ENCODE assay signal across 8 cellular contexts in genomic region chr11:110077866-110078325, GRCh38. TPM values are rescaled to one million over a fixed set of nuclear protein-coding genes. Genes with fewer than 3 reads are reported as not detected.
DNase-seq lines count a peak whose midpoint lies in the region; ATAC-seq, FAIRE-seq and TF ChIP-seq lines count a peak whose summit lies in the region.

No MANE protein-coding gene starts in this region.

- H3K4me3 ChIP-seq in HUES6 (ENCODE audit: low read depth, low read length) (no peak overlapping the region), left lung (no peak overlapping the region), ascending aorta (no peak overlapping the region)

- TF ChIP-seq CTCF in left lung (IDR thresholded peaks at IDR 0.05): no peak
- TF ChIP-seq CTCF in ascending aorta (IDR thresholded peaks at IDR 0.05): no peak

- H3K36me3 ChIP-seq in HUES6 (ENCODE audit: control insufficient read depth, insufficient read depth, low read length): no peaks in the 10 kb centered on the region
- no peaks in the 10 kb centered on the region for H3K36me3 ChIP-seq in left lung
- H3K36me3 ChIP-seq in ascending aorta: no peaks in the 10 kb centered on the region

- FAIRE-seq in GM18507 (lab: Jason Lieb, UNC): peak; percentile 92

- no peaks in the 10 kb centered on the region for H3K27me3 ChIP-seq in HUES6 (ENCODE audit: control insufficient read depth, insufficient read depth, low read length)
- H3K27me3 ChIP-seq in left lung: no peaks in the 10 kb centered on the region
- no peaks in the 10 kb centered on the region for H3K27me3 ChIP-seq in ascending aorta

- intact Hi-C loops in left lung (cut with DNase I): no loop called here
- intact Hi-C loops in ascending aorta (cut with DNase I): no loop called here

- no peak overlapping the region for H3K9ac ChIP-seq in HUES6 (ENCODE audit: low read length)

- ATAC-seq in GM21717 (IDR thresholded peaks at IDR 0.05; ENCODE audit: unreplicated experiment): peak; percentile 91
- ATAC-seq in stimulated activated naive CD8-positive, alpha-beta T cell treated with anti-CD3 and anti-CD28 coated beads, Interleukin-15, Interleukin-2, amounts not matched to agents 100 U/mL and 50 U/mL, for 24 hours: peak; percentile 87
- no peak for ATAC-seq in left lung

- 0 out of 2 replicates have a peak overlapping the region, but pooled peaks have one; percentile 10 for H3K27ac ChIP-seq in HUES6 (ENCODE audit: low read depth, low read length)
- H3K27ac ChIP-seq in left lung: no peak overlapping the region
- H3K27ac ChIP-seq in ascending aorta: no peak overlapping the region

- H3K9me3 ChIP-seq in HUES6 (ENCODE audit: control insufficient read depth, insufficient read depth, low read depth, low read length) (peaks cover 11% of the 10 kb centered on the region), left lung (no peaks in the 10 kb centered on the region), ascending aorta (no peaks in the 10 kb centered on the region)

- peaks cover 37% of the 10 kb centered on the region for H3K4me1 ChIP-seq in HUES6 (ENCODE audit: control insufficient read depth, insufficient read depth, low read length)
- H3K4me1 ChIP-seq in left lung: peaks cover 0 to 10% of the 10 kb centered on the region in 2 donors
- H3K4me1 ChIP-seq in ascending aorta: no peaks in the 10 kb centered on the region

- DNase-seq in GM18507 (ENCODE audit: extremely low spot score, insufficient read length, low read depth): no peak
- DNase-seq in dedifferentiated amniotic fluid mesenchymal stem cell (ENCODE audit: extremely low spot score): peak; percentile 25
- peak; percentile 25 for DNase-seq in stimulated activated naive CD8-positive, alpha-beta T cell treated with anti-CD3 and anti-CD28 coated beads, Interleukin-15, Interleukin-2, amounts not matched to agents 100 U/mL and 50 U/mL, for 24 hours
- DNase-seq in NCI-H1436 treated with DMSO at 0.1 percent for 48 hours (lab: John Stamatoyannopoulos, UW): no peak
- DNase-seq in left lung: no peak
- no peak for DNase-seq in ascending aorta (ENCODE audit: low spot score in 2 of 2)

RNA-seq across cellular contexts. Expression of gene ZC3H12C, which starts 15.3 kb away (rescaled TPM):
- 10 to 100 TPM; 15.1 to 16.2 TPM for total RNA-seq in left lung
- total RNA-seq in ascending aorta: 6.3 TPM

Comparison
In these comparisons a context has a peak if more than half of its experiments do, and no peak if none do; other contexts are left out.
1. DNase-seq: peak in dedifferentiated amniotic fluid mesenchymal stem cell (single experiment) and stimulated activated naive CD8-positive, alpha-beta T cell treated with anti-CD3 and anti-CD28 coated beads, Interleukin-15, Interleukin-2, amounts not matched to agents 100 U/mL and 50 U/mL, for 24 hours (single experiment); none in GM18507 (single experiment), NCI-H1436 treated with DMSO at 0.1 percent for 48 hours (single experiment), left lung (0 of 2) and ascending aorta (0 of 2).